2 cellular contexts compared by ENCODE assay signal in the genomic region with DNA sequence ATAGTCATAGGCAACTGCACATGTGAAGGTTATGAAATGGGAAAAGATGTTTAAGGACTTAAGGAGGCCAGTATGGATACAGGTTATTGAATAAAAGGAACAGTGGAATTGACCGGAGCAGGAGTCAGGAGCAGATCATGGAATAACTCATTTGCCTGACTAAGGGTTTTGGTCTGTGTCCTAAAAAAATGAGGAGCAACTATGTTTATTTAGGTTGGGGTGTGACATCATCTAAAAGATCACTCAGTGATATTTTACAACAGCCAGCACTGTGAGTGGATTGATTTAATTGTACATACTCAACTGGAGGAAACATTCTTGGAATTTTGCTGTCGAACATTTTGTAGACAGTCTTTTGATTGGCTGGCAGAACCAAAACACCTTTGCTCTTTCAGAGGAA.
TF ChIP-seq lines count a peak whose summit lies in the region.

No MANE protein-coding gene starts in this region.

TF ChIP-seq in IMR-90, 13 proteins besides CTCF, POLR2A, EP300 and RAD21 (continued from another document):
- TF ChIP-seq, protein P1, sequence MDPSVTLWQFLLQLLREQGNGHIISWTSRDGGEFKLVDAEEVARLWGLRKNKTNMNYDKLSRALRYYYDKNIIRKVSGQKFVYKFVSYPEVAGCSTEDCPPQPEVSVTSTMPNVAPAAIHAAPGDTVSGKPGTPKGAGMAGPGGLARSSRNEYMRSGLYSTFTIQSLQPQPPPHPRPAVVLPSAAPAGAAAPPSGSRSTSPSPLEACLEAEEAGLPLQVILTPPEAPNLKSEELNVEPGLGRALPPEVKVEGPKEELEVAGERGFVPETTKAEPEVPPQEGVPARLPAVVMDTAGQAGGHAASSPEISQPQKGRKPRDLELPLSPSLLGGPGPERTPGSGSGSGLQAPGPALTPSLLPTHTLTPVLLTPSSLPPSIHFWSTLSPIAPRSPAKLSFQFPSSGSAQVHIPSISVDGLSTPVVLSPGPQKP (IDR thresholded peaks at IDR 0.05; ENCODE audit: borderline replicate concordance, low read depth, low read length): no peak
- TF ChIP-seq, protein P2, sequence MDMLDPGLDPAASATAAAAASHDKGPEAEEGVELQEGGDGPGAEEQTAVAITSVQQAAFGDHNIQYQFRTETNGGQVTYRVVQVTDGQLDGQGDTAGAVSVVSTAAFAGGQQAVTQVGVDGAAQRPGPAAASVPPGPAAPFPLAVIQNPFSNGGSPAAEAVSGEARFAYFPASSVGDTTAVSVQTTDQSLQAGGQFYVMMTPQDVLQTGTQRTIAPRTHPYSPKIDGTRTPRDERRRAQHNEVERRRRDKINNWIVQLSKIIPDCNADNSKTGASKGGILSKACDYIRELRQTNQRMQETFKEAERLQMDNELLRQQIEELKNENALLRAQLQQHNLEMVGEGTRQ (IDR thresholded peaks at IDR 0.05; ENCODE audit: low read depth, low read length): no peak
- no peak for TF ChIP-seq SMC3 (IDR thresholded peaks at IDR 0.05; ENCODE audit: low read depth, low read length)

TF ChIP-seq in WTC11, 78 proteins besides CTCF, POLR2A, EP300 and RAD21:
- TF ChIP-seq, protein P3, sequence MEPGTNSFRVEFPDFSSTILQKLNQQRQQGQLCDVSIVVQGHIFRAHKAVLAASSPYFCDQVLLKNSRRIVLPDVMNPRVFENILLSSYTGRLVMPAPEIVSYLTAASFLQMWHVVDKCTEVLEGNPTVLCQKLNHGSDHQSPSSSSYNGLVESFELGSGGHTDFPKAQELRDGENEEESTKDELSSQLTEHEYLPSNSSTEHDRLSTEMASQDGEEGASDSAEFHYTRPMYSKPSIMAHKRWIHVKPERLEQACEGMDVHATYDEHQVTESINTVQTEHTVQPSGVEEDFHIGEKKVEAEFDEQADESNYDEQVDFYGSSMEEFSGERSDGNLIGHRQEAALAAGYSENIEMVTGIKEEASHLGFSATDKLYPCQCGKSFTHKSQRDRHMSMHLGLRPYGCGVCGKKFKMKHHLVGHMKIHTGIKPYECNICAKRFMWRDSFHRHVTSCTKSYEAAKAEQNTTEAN (CRISPR knock-in tag; IDR thresholded peaks at IDR 0.05): no peak
- TF ChIP-seq IRF2 (CRISPR knock-in tag; IDR thresholded peaks at IDR 0.05; ENCODE audit: borderline replicate concordance, low read depth) (no peak), ZNF396 (CRISPR knock-in tag; IDR thresholded peaks at IDR 0.05; ENCODE audit: borderline replicate concordance) (no peak), FOXK1 (CRISPR knock-in tag; IDR thresholded peaks at IDR 0.05) (no peak), EMX1 (CRISPR knock-in tag; IDR thresholded peaks at IDR 0.05) (no peak), NR2C2 (CRISPR knock-in tag; IDR thresholded peaks at IDR 0.05) (no peak), ZNF416 (CRISPR knock-in tag; IDR thresholded peaks at IDR 0.05) (no peak), ZNF138 (CRISPR knock-in tag; conservative IDR thresholded peaks at IDR 0.05) (no peak), SOX15 (CRISPR knock-in tag; IDR thresholded peaks at IDR 0.05) (no peak), TP53 (CRISPR knock-in tag; IDR thresholded peaks at IDR 0.05) (no peak), ZNF423 (CRISPR knock-in tag; IDR thresholded peaks at IDR 0.05) (no peak)
- TF ChIP-seq, protein P4, sequence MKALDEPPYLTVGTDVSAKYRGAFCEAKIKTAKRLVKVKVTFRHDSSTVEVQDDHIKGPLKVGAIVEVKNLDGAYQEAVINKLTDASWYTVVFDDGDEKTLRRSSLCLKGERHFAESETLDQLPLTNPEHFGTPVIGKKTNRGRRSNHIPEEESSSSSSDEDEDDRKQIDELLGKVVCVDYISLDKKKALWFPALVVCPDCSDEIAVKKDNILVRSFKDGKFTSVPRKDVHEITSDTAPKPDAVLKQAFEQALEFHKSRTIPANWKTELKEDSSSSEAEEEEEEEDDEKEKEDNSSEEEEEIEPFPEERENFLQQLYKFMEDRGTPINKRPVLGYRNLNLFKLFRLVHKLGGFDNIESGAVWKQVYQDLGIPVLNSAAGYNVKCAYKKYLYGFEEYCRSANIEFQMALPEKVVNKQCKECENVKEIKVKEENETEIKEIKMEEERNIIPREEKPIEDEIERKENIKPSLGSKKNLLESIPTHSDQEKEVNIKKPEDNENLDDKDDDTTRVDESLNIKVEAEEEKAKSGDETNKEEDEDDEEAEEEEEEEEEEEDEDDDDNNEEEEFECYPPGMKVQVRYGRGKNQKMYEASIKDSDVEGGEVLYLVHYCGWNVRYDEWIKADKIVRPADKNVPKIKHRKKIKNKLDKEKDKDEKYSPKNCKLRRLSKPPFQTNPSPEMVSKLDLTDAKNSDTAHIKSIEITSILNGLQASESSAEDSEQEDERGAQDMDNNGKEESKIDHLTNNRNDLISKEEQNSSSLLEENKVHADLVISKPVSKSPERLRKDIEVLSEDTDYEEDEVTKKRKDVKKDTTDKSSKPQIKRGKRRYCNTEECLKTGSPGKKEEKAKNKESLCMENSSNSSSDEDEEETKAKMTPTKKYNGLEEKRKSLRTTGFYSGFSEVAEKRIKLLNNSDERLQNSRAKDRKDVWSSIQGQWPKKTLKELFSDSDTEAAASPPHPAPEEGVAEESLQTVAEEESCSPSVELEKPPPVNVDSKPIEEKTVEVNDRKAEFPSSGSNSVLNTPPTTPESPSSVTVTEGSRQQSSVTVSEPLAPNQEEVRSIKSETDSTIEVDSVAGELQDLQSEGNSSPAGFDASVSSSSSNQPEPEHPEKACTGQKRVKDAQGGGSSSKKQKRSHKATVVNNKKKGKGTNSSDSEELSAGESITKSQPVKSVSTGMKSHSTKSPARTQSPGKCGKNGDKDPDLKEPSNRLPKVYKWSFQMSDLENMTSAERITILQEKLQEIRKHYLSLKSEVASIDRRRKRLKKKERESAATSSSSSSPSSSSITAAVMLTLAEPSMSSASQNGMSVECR (CRISPR knock-in tag; IDR thresholded peaks at IDR 0.05; ENCODE audit: borderline replicate concordance): no peak
- TF ChIP-seq, protein P5, sequence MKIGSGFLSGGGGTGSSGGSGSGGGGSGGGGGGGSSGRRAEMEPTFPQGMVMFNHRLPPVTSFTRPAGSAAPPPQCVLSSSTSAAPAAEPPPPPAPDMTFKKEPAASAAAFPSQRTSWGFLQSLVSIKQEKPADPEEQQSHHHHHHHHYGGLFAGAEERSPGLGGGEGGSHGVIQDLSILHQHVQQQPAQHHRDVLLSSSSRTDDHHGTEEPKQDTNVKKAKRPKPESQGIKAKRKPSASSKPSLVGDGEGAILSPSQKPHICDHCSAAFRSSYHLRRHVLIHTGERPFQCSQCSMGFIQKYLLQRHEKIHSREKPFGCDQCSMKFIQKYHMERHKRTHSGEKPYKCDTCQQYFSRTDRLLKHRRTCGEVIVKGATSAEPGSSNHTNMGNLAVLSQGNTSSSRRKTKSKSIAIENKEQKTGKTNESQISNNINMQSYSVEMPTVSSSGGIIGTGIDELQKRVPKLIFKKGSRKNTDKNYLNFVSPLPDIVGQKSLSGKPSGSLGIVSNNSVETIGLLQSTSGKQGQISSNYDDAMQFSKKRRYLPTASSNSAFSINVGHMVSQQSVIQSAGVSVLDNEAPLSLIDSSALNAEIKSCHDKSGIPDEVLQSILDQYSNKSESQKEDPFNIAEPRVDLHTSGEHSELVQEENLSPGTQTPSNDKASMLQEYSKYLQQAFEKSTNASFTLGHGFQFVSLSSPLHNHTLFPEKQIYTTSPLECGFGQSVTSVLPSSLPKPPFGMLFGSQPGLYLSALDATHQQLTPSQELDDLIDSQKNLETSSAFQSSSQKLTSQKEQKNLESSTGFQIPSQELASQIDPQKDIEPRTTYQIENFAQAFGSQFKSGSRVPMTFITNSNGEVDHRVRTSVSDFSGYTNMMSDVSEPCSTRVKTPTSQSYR (CRISPR knock-in tag; IDR thresholded peaks at IDR 0.05): no peak
- TF ChIP-seq, protein P6, sequence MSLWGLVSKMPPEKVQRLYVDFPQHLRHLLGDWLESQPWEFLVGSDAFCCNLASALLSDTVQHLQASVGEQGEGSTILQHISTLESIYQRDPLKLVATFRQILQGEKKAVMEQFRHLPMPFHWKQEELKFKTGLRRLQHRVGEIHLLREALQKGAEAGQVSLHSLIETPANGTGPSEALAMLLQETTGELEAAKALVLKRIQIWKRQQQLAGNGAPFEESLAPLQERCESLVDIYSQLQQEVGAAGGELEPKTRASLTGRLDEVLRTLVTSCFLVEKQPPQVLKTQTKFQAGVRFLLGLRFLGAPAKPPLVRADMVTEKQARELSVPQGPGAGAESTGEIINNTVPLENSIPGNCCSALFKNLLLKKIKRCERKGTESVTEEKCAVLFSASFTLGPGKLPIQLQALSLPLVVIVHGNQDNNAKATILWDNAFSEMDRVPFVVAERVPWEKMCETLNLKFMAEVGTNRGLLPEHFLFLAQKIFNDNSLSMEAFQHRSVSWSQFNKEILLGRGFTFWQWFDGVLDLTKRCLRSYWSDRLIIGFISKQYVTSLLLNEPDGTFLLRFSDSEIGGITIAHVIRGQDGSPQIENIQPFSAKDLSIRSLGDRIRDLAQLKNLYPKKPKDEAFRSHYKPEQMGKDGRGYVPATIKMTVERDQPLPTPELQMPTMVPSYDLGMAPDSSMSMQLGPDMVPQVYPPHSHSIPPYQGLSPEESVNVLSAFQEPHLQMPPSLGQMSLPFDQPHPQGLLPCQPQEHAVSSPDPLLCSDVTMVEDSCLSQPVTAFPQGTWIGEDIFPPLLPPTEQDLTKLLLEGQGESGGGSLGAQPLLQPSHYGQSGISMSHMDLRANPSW (CRISPR knock-in tag; conservative IDR thresholded peaks at IDR 0.05; ENCODE audit: low read depth): no peak
- TF ChIP-seq, protein P7, sequence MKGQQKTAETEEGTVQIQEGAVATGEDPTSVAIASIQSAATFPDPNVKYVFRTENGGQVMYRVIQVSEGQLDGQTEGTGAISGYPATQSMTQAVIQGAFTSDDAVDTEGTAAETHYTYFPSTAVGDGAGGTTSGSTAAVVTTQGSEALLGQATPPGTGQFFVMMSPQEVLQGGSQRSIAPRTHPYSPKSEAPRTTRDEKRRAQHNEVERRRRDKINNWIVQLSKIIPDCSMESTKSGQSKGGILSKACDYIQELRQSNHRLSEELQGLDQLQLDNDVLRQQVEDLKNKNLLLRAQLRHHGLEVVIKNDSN (CRISPR knock-in tag; IDR thresholded peaks at IDR 0.05): no peak
- TF ChIP-seq, protein P8, sequence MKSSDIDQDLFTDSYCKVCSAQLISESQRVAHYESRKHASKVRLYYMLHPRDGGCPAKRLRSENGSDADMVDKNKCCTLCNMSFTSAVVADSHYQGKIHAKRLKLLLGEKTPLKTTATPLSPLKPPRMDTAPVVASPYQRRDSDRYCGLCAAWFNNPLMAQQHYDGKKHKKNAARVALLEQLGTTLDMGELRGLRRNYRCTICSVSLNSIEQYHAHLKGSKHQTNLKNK (CRISPR knock-in tag; IDR thresholded peaks at IDR 0.05): no peak
